Comparison of ENCODE assay signal across 22 cellular contexts in genomic region chr1:113322439-113322838, GRCh38.
"Had no signal": no experiment of that assay in that cellular context is flagged by ENCODE, and none has a peak within 500 bp of the region (broad histone marks: within the 10 kb centered on the region; RNA-seq: fewer than 3 reads in every experiment).

No MANE protein-coding gene starts in this region.

- H3K9me3 ChIP-seq: MG63, SK-N-SH had no signal

- H3K36me3 ChIP-seq: MG63 had no signal

- H3K9me2 ChIP-seq: SK-N-SH had no signal

- DNase-seq: IMR-90, Karpas-422, KG1, MG63, NCI-H1092, NCI-H1105 treated with DMSO at 0.1 percent for 48 hours, NCI-H1417 treated with DMSO at 0.1 percent for 48 hours, NCI-H146, NCI-H1694 treated with DMSO at 0.1 percent for 48 hours, NCI-H1930, NCI-H2081, NCI-H2107, NCI-H446, NCI-H510A, NCI-H82, OCI-M1, Right ventricle myocardium superior, RPMI8226, SK-N-SH, SW 1271, T-cell had no signal

- H3K4me2 ChIP-seq: SK-N-SH had no signal

- ATAC-seq: HepG2, T-cell had no signal

- H3K4me3 ChIP-seq: MG63 had no signal

- H3K27me3 ChIP-seq: MG63 had no signal

- H3K9ac ChIP-seq: SK-N-SH had no signal
